In genomic region chr12:106226884-106227640, GRCh38 we compare ENCODE assay signal across 8 cellular contexts. TPM values are rescaled to one million over a fixed set of nuclear protein-coding genes. Genes with fewer than 3 reads are reported as not detected.
DNase-seq lines count a peak whose midpoint lies in the region; ATAC-seq, FAIRE-seq and TF ChIP-seq lines count a peak whose summit lies in the region.

No MANE protein-coding gene starts in this region.

- H3K9ac ChIP-seq in endothelial cell of umbilical vein (replicated peaks; ENCODE audit: extremely low read depth, insufficient read depth, low read length), result no peak overlapping the region

- TF ChIP-seq CTCF in A549 (IDR thresholded peaks at IDR 0.05) (peak; percentile 85), endothelial cell of umbilical vein (IDR thresholded peaks at IDR 0.05; ENCODE audit: extremely low read depth in 1 of 2, insufficient read depth in 1 of 2, low read depth in 1 of 2, low read length in 2 of 2) (peak; percentile 47 to 59)

- H4K20me1 ChIP-seq in endothelial cell of umbilical vein (replicated peaks; ENCODE audit: control insufficient read depth, extremely low read depth, insufficient read depth, low read length), result no peaks in the 10 kb centered on the region

- H3K27me3 ChIP-seq in endothelial cell of umbilical vein (ENCODE audit: control insufficient read depth in 2 of 2, insufficient read depth in 2 of 2, low read length in 2 of 2), result peaks cover 0 to 4% of the 10 kb centered on the region in 2 experiments

- no peak for TF ChIP-seq POLR2A in A549 (IDR thresholded peaks at IDR 0.05; ENCODE audit: low read length)
- TF ChIP-seq POLR2A in endothelial cell of umbilical vein (IDR thresholded peaks at IDR 0.05; ENCODE audit: low read depth, low read length), result no peak

- CTCF ChIA-PET in A549 (lab: Yijun Ruan, JAX) (interaction anchor here (0.6 to 7.0 kb wide), 68 partner anchors 10 to 1014 kb away, joined by 3 to 43 read pairs (median 4); partner anchors contain the start of genes POLR3B and TCP11L2), endothelial cell of umbilical vein (lab: Charles Lee) (interaction anchor here (0.6 to 4.1 kb wide), 33 partner anchors 8 to 806 kb away, joined by 3 to 224 read pairs (median 5); partner anchors contain the start of genes CKAP4 and POLR3B)

- peak; percentile 51 to 75; a peak in 4 of 6 replicates for ATAC-seq in A549
- ATAC-seq in GM19035 (IDR thresholded peaks at IDR 0.05; ENCODE audit: unreplicated experiment), result no peak

- H3K4me1 ChIP-seq in A549, result peaks cover 11% of the 10 kb centered on the region
- H3K4me1 ChIP-seq in endothelial cell of umbilical vein (ENCODE audit: control insufficient read depth, extremely low read depth, insufficient read depth, low read length), result no peaks in the 10 kb centered on the region

- intact Hi-C loops in endothelial cell of umbilical vein (cut with micrococcal nuclease), result loop anchor here (1.0 to 5.0 kb wide), 4 partner anchors 55 to 694 kb away; no protein-coding TSS in a partner anchor

- H3K27ac ChIP-seq in A549, result peak overlapping the region; percentile 21 to 32; a peak in 3 of 6 replicates
- no peak overlapping the region for H3K27ac ChIP-seq in endothelial cell of umbilical vein (ENCODE audit: insufficient read depth, low read depth, low read length)

- POLR2A ChIA-PET in A549 (lab: Yijun Ruan, JAX), result interaction anchor here (0.6 to 1.7 kb wide), 3 partner anchors 78 to 131 kb away, joined by 3 to 15 read pairs (median 3); partner anchors contain the start of gene POLR3B
- POLR2A ChIA-PET in endothelial cell of umbilical vein (lab: Charles Lee), result interaction anchor here (0.9 kb wide), 1 partner anchor 130 kb away, joined by 3 read pairs; no protein-coding TSS in a partner anchor

- H3K36me3 ChIP-seq in endothelial cell of umbilical vein (ENCODE audit: control insufficient read depth in 2 of 2, extremely low read depth in 1 of 2, insufficient read depth in 2 of 2, low read length in 2 of 2), result no peaks in the 10 kb centered on the region

- no peak overlapping the region for H3K4me3 ChIP-seq in A549
- H3K4me3 ChIP-seq in endothelial cell of umbilical vein (replicated peaks in 1 of 3; ENCODE audit: insufficient read depth in 1 of 3, low read depth in 1 of 3, low read length in 3 of 3), result no peak overlapping the region

- no peak for TF ChIP-seq EP300 in A549 (IDR thresholded peaks at IDR 0.05)

- H3K4me2 ChIP-seq in A549 (peak overlapping the region; percentile 41; the same call in 2 of the 3 replicates), endothelial cell of umbilical vein (ENCODE audit: insufficient read depth, low read length) (no peak overlapping the region)

- dilution Hi-C loops in endothelial cell of umbilical vein (cut with MboI; ENCODE audit: extremely low pct_ligation_motif_present, low sequenced_read_pairs), result no loop called here

- no peaks in the 10 kb centered on the region for H3K9me3 ChIP-seq in A549
- no peaks in the 10 kb centered on the region for H3K9me3 ChIP-seq in endothelial cell of umbilical vein (replicated peaks; ENCODE audit: control insufficient read depth, insufficient read depth, low read length)

- no peak overlapping the region for H2AFZ ChIP-seq in endothelial cell of umbilical vein (ENCODE audit: low read depth, low read length)

- no peak for FAIRE-seq in A549 (lab: Jason Lieb, UNC)
- peak; percentile 76 for FAIRE-seq in endothelial cell of umbilical vein (lab: Jason Lieb, UNC)

- no peaks in the 10 kb centered on the region for H3K79me2 ChIP-seq in endothelial cell of umbilical vein (ENCODE audit: control insufficient read depth, insufficient read depth, low read length)

- no TSS peak for BruUV-seq in endothelial cell of umbilical vein (replicated peaks; lab: Mats Ljungman, UMichigan)

- DNase-seq in A549 (ENCODE audit: low read depth in 1 of 2, low spot score in 1 of 2) (peak; percentile 69 to 87), EL (peak; percentile 65), NCI-H1105 (lab: John Stamatoyannopoulos, UW) (peak; percentile 48), SW480 (ENCODE audit: low spot score) (peak; percentile 67), endothelial cell of umbilical vein (ENCODE audit: low read depth, low spot score) (peak; percentile 65), middle frontal gyrus (ENCODE audit: extremely low spot score, low spot score) (peak; percentile 49), NCI-H1048 (lab: John Stamatoyannopoulos, UW) (no peak)

- H3K9me1 ChIP-seq in endothelial cell of umbilical vein (replicated peaks; ENCODE audit: control insufficient read depth, extremely low read depth, insufficient read depth, low read length), result no peaks in the 10 kb centered on the region

- peak; percentile 92 for TF ChIP-seq RAD21 in A549 (conservative IDR thresholded peaks at IDR 0.05 in 1 of 2, IDR thresholded peaks at IDR 0.05 in 1 of 2)

- WGBS in A549 (ENCODE audit: missing lambda C conversion rate), result 54% methylated on average over 11 of the region's 11 CpGs

TF ChIP-seq in A549, 52 proteins besides CTCF, POLR2A, EP300 and RAD21:
- 0 out of 4 replicates have a peak, but pooled peaks of 1 of the 2 experiments have one; percentile 19 for TF ChIP-seq CEBPB (IDR thresholded peaks at IDR 0.05)
- no peak for TF ChIP-seq MAZ (IDR thresholded peaks at IDR 0.05; ENCODE audit: borderline replicate concordance, low read depth, low read length)
- peak; percentile 90 for TF ChIP-seq SMC3 (IDR thresholded peaks at IDR 0.05)
- no peak for TF ChIP-seq RCOR1 (IDR thresholded peaks at IDR 0.05; ENCODE audit: low read depth, low read length)
- TF ChIP-seq HEYL (CRISPR knock-in tag; IDR thresholded peaks at IDR 0.05), result no peak
- TF ChIP-seq, protein P1, sequence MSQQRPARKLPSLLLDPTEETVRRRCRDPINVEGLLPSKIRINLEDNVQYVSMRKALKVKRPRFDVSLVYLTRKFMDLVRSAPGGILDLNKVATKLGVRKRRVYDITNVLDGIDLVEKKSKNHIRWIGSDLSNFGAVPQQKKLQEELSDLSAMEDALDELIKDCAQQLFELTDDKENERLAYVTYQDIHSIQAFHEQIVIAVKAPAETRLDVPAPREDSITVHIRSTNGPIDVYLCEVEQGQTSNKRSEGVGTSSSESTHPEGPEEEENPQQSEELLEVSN (IDR thresholded peaks at IDR 0.05; ENCODE audit: borderline replicate concordance, low read depth), result no peak
- no peak for TF ChIP-seq RARB (CRISPR knock-in tag; IDR thresholded peaks at IDR 0.05)
- no peak for TF ChIP-seq EHMT2 (IDR thresholded peaks at IDR 0.05; ENCODE audit: low read depth)
- no peak for TF ChIP-seq HES2 (IDR thresholded peaks at IDR 0.05)
- TF ChIP-seq FOSB (CRISPR knock-in tag; IDR thresholded peaks at IDR 0.05), result no peak
- no peak for TF ChIP-seq EHF (CRISPR knock-in tag; IDR thresholded peaks at IDR 0.05)
- TF ChIP-seq MAFK (IDR thresholded peaks at IDR 0.05; ENCODE audit: partially characterized antibody), result peak; percentile 56
- no peak for TF ChIP-seq KDM1A (IDR thresholded peaks at IDR 0.05; ENCODE audit: low read depth)

TF ChIP-seq in endothelial cell of umbilical vein, 7 proteins besides CTCF, POLR2A, EP300 and RAD21:
- no peak for TF ChIP-seq GATA2 (IDR thresholded peaks at IDR 0.05; ENCODE audit: insufficient read depth, insufficient read length, low read depth, low read length)
- no peak for TF ChIP-seq MAX (IDR thresholded peaks at IDR 0.05; ENCODE audit: insufficient read depth, insufficient read length)
- TF ChIP-seq EZH2 (IDR thresholded peaks at IDR 0.05; ENCODE audit: borderline replicate concordance, low read depth, low read length, severe bottlenecking), result no peak
- TF ChIP-seq FOS (IDR thresholded peaks at IDR 0.05; ENCODE audit: borderline replicate concordance, insufficient read depth, low read length), result no peak
- no peak for TF ChIP-seq MYC (IDR thresholded peaks at IDR 0.05; ENCODE audit: low read depth, low read length)
- no peak for TF ChIP-seq JUN (IDR thresholded peaks at IDR 0.05; ENCODE audit: borderline replicate concordance, insufficient read depth, insufficient read length, low read depth)
- no peak for TF ChIP-seq POLR2AphosphoS5 (IDR thresholded peaks at IDR 0.05; ENCODE audit: insufficient read depth, low read depth, low read length)

RNA-seq across cellular contexts. Expression of gene CKAP4, which starts 20.8 kb away (rescaled TPM):
- polyA plus RNA-seq in A549 (2011; rRNA removed) (96.5 and 108 TPM in 2 replicates), A549 (2017; fragmentation: RNase III; extraction: RNeasy Plus Mini Kit Qiagen cat#74134 plus additional on column Dnase treatment) (62.6 to 71.7 TPM (median 70.4 TPM) in 3 replicates), endothelial cell of umbilical vein (113 and 117 TPM in 2 replicates)
- polyA plus RNA-seq in A549 (2012; cell fraction: cytosol; rRNA removed), result 39.5 and 50.8 TPM in 2 replicates
- 59.8 and 68.1 TPM in 2 replicates for polyA plus RNA-seq in A549 (2012; cell fraction: nucleus; rRNA removed)
- polyA minus RNA-seq in A549 (2011; rRNA and poly(A)+ RNA removed), result 36.8 and 40.3 TPM in 2 replicates
- total RNA-seq in endothelial cell of umbilical vein, result 223 and 249 TPM in 2 replicates
- polyA plus RNA-seq in endothelial cell of umbilical vein (2011; cell fraction: cytosol; rRNA removed), result 152 and 153 TPM in 2 replicates
- polyA plus RNA-seq in endothelial cell of umbilical vein (2011; cell fraction: nucleus; rRNA removed), result 85.0 and 102 TPM in 2 replicates
- 259 and 324 TPM in 2 replicates for polyA plus RNA-seq in endothelial cell of umbilical vein (2012)
- polyA minus RNA-seq in endothelial cell of umbilical vein, result 84.1 and 89.5 TPM in 2 replicates
- polyA minus RNA-seq in endothelial cell of umbilical vein (2011; cell fraction: cytosol; rRNA and poly(A)+ RNA removed), result 13.7 TPM
- 32.4 and 34.6 TPM in 2 replicates for polyA minus RNA-seq in endothelial cell of umbilical vein (2011; cell fraction: nucleus; rRNA and poly(A)+ RNA removed)
